ENCODE assay signal across 12 cellular contexts in genomic region chr16:72657791-72658190, GRCh38.
DNase-seq lines count a peak whose midpoint lies in the region; ATAC-seq and TF ChIP-seq lines count a peak whose summit lies in the region.
"Had no signal": no experiment of that assay in that cellular context is flagged by ENCODE, and none has a peak within 500 bp of the region (broad histone marks: within the 10 kb centered on the region; RNA-seq: fewer than 3 reads in every experiment).

No MANE protein-coding gene starts in this region.

- DNase-seq in GM12864 (ENCODE audit: low read depth) (peak; percentile 70), GM19238 (ENCODE audit: insufficient read length, low spot score) (peak; percentile 3), globus pallidus (ENCODE audit: low spot score) (no peak), NCI-H1436 (lab: John Stamatoyannopoulos, UW) (no peak), SW 1271 (lab: John Stamatoyannopoulos, UW) (no peak)
- no peak for DNase-seq in activated CD4-positive, alpha-beta T cell treated with anti-CD3 and anti-CD28 coated beads, Interleukin-2, amount 50 U/mL, for 1 hour
- DNase-seq: natural killer cell; NCI-H1048; stimulated activated CD4-positive, alpha-beta T cell treated with anti-CD3 and anti-CD28 coated beads, Interleukin-15, amount 100 ng/mL, for 24 hours had no signal

- ATAC-seq in HG02642 (IDR thresholded peaks at IDR 0.05; ENCODE audit: poor library complexity, unreplicated experiment) (peak; percentile 87), HG03460 (IDR thresholded peaks at IDR 0.05; ENCODE audit: unreplicated experiment) (peak; percentile 86)
- ATAC-seq: natural killer cell, WTC11 had no signal

- H3K4me3 ChIP-seq in GM12864 (ENCODE audit: low read depth, low read length), result no peak overlapping the region

- TF ChIP-seq CTCF in GM12864 (IDR thresholded peaks at IDR 0.05; ENCODE audit: low read depth, low read length, missing control alignments), result no peak

Comparison
In these comparisons a context has a peak if more than half of its experiments do, and no peak if none do; other contexts are left out.
1. DNase-seq: peak in GM12864 (single experiment) and GM19238 (single experiment); none in globus pallidus (single experiment), NCI-H1436 (single experiment), SW 1271 (0 of 2) and activated CD4-positive, alpha-beta T cell treated with anti-CD3 and anti-CD28 coated beads, Interleukin-2, amount 50 U/mL, for 1 hour (single experiment).